In genomic region chr1:40784141-40784770, GRCh38 we compare ENCODE assay signal across 8 cellular contexts. TPM values are rescaled to one million over a fixed set of nuclear protein-coding genes. Genes with fewer than 3 reads are reported as not detected.
DNase-seq lines count a peak whose midpoint lies in the region; ATAC-seq, FAIRE-seq and TF ChIP-seq lines count a peak whose summit lies in the region.

No MANE protein-coding gene starts in this region.

- no peak for DNase-seq in activated T-cell treated with anti-CD3 and anti-CD28 coated beads, Interleukin-2, amount 50 U/mL, for 4 hours
- no peak for DNase-seq in activated T-cell treated with anti-CD3 and anti-CD28 coated beads, Interleukin-2, amount 50 U/mL, for 48 hours
- DNase-seq in ascending aorta (ENCODE audit: low spot score in 2 of 2) (no peak), keratinocyte (ENCODE audit: low read depth, low spot score) (no peak), type B pancreatic cell (ENCODE audit: extremely low spot score, unreplicated experiment) (no peak), anterior cingulate cortex (lab: John Stamatoyannopoulos, UW) (no peak), MM.1S (no peak), HCEC 1CT (no peak)

- H3K9ac ChIP-seq in keratinocyte (ENCODE audit: control insufficient read depth, extremely low read depth, insufficient read depth, low read length) (no peak overlapping the region), MM.1S (ENCODE audit: low read length) (no peak overlapping the region)

- H3K27ac Mint-ChIP-seq in type B pancreatic cell = no peak overlapping the region

- no peaks in the 10 kb centered on the region for H3K9me2 ChIP-seq in MM.1S (replicated peaks; ENCODE audit: insufficient read depth, low read length)

- no peaks in the 10 kb centered on the region for H3K36me3 Mint-ChIP-seq in activated T-cell treated with anti-CD3 and anti-CD28 coated beads, Interleukin-2, amount 50 U/mL, for 4 hours (ENCODE audit: insufficient read depth)
- H3K36me3 Mint-ChIP-seq in type B pancreatic cell = no peaks in the 10 kb centered on the region

- H3K36me3 ChIP-seq in ascending aorta (no peaks in the 10 kb centered on the region), keratinocyte (ENCODE audit: control insufficient read depth in 2 of 2, extremely low read depth in 1 of 2, insufficient read depth in 2 of 2, low read length in 2 of 2) (no peaks in the 10 kb centered on the region), MM.1S (replicated peaks; ENCODE audit: insufficient read depth, low read length) (no peaks in the 10 kb centered on the region)

- H2AFZ ChIP-seq in keratinocyte (ENCODE audit: control insufficient read depth, low read length) (no peak overlapping the region), MM.1S (ENCODE audit: low read length) (no peak overlapping the region)

- H3K4me1 ChIP-seq in ascending aorta = peaks cover 6 to 24% of the 10 kb centered on the region in 2 donors
- H3K4me1 ChIP-seq in keratinocyte (ENCODE audit: control insufficient read depth, extremely low read depth, insufficient read depth, low read length) = peaks cover 3% of the 10 kb centered on the region
- H3K4me1 ChIP-seq in MM.1S (ENCODE audit: low read length) = no peaks in the 10 kb centered on the region

- H3K4me3 ChIP-seq in ascending aorta (peak overlapping the region; percentile 65 to 69), keratinocyte (ENCODE audit: control insufficient read depth in 2 of 3, extremely low read depth in 1 of 3, insufficient read depth in 2 of 3, low read depth in 1 of 3, low read length in 3 of 3) (no peak overlapping the region), MM.1S (ENCODE audit: low read length) (no peak overlapping the region)

- H3K27ac ChIP-seq in ascending aorta = peak overlapping the region; percentile 82 to 91
- no peak overlapping the region for H3K27ac ChIP-seq in keratinocyte (ENCODE audit: control insufficient read depth, insufficient read depth, low read length)
- no peak overlapping the region for H3K27ac ChIP-seq in MM.1S (ENCODE audit: low read length)

- H3K27me3 Mint-ChIP-seq in activated T-cell treated with anti-CD3 and anti-CD28 coated beads, Interleukin-2, amount 50 U/mL, for 4 hours (ENCODE audit: low read depth) = peaks cover 35% of the 10 kb centered on the region
- peaks cover 29% of the 10 kb centered on the region for H3K27me3 Mint-ChIP-seq in type B pancreatic cell

- peak; percentile 29 to 42 for ATAC-seq in activated T-cell treated with anti-CD3 and anti-CD28 coated beads, Interleukin-2, amount 50 U/mL, for 4 hours

- dilution Hi-C loops in keratinocyte (cut with MboI; ENCODE audit: extremely low pct_ligation_motif_present, low sequenced_read_pairs) = no loop called here

- no peaks in the 10 kb centered on the region for H3K27me3 ChIP-seq in ascending aorta
- H3K27me3 ChIP-seq in keratinocyte (ENCODE audit: control insufficient read depth, extremely low read depth, insufficient read depth, low read length) = peaks cover 46% of the 10 kb centered on the region
- H3K27me3 ChIP-seq in MM.1S (replicated peaks; ENCODE audit: insufficient read depth, low read length) = peaks cover 6% of the 10 kb centered on the region

- peaks cover 8% of the 10 kb centered on the region for H3K4me1 Mint-ChIP-seq in activated T-cell treated with anti-CD3 and anti-CD28 coated beads, Interleukin-2, amount 50 U/mL, for 4 hours (ENCODE audit: low read depth)
- H3K4me1 Mint-ChIP-seq in type B pancreatic cell (ENCODE audit: unreplicated experiment) = peaks cover 16% of the 10 kb centered on the region

- H4K20me1 ChIP-seq in keratinocyte (ENCODE audit: control insufficient read depth, extremely low read depth, insufficient read depth, low read length) (no peaks in the 10 kb centered on the region), MM.1S (ENCODE audit: insufficient read depth, low read length) (no peaks in the 10 kb centered on the region)

- H3K79me2 ChIP-seq in keratinocyte (ENCODE audit: control insufficient read depth, insufficient read depth, low read length) = no peaks in the 10 kb centered on the region
- no peaks in the 10 kb centered on the region for H3K79me2 ChIP-seq in MM.1S (ENCODE audit: low read length)

- FAIRE-seq in keratinocyte (lab: Jason Lieb, UNC) = no peak

- intact Hi-C loops in ascending aorta (cut with DNase I) = loop anchor here (5.0 kb wide), 1 partner anchor 72 kb away; no protein-coding TSS in a partner anchor

- H3K9me3 ChIP-seq in ascending aorta = no peaks in the 10 kb centered on the region
- H3K9me3 ChIP-seq in keratinocyte (ENCODE audit: control insufficient read depth, low read depth, low read length) = no peaks in the 10 kb centered on the region
- no peaks in the 10 kb centered on the region for H3K9me3 ChIP-seq in MM.1S (replicated peaks; ENCODE audit: insufficient read depth, low read length)

- H3F3A ChIP-seq in MM.1S (ENCODE audit: insufficient read depth, low read length) = no peaks in the 10 kb centered on the region

- H3K4me2 ChIP-seq in keratinocyte (ENCODE audit: control insufficient read depth, extremely low read depth, insufficient read depth, low read depth, low read length) = peak overlapping the region; percentile 50
- H3K4me2 ChIP-seq in MM.1S (ENCODE audit: low read depth, low read length) = no peak overlapping the region

- H3K9me3 Mint-ChIP-seq in activated T-cell treated with anti-CD3 and anti-CD28 coated beads, Interleukin-2, amount 50 U/mL, for 4 hours = no peaks in the 10 kb centered on the region
- H3K9me3 Mint-ChIP-seq in type B pancreatic cell = no peaks in the 10 kb centered on the region

- no peaks in the 10 kb centered on the region for H3K9me1 ChIP-seq in keratinocyte (ENCODE audit: control insufficient read depth, extremely low read depth, insufficient read depth, low read length)

- no peak for TF ChIP-seq CTCF in ascending aorta (IDR thresholded peaks at IDR 0.05)
- no peak for TF ChIP-seq CTCF in keratinocyte (optimal IDR thresholded peaks at IDR 0.05 in 1 of 3, IDR thresholded peaks at IDR 0.05 in 1 of 3, conservative IDR thresholded peaks at IDR 0.05 in 1 of 3; ENCODE audit: extremely low read depth in 1 of 3, insufficient read depth in 2 of 3, low read length in 3 of 3)
- TF ChIP-seq CTCF in type B pancreatic cell (conservative IDR thresholded peaks at IDR 0.05) = no peak
- TF ChIP-seq CTCF in MM.1S (IDR thresholded peaks at IDR 0.05; ENCODE audit: low read length) = no peak

- peak overlapping the region; percentile 58 for H3K4me3 Mint-ChIP-seq in activated T-cell treated with anti-CD3 and anti-CD28 coated beads, Interleukin-2, amount 50 U/mL, for 4 hours
- peak overlapping the region; percentile 82 for H3K4me3 Mint-ChIP-seq in type B pancreatic cell

RNA-seq across cellular contexts. Expression of gene KCNQ4, which starts 0.7 kb away (rescaled TPM):
- total RNA-seq in activated T-cell treated with anti-CD3 and anti-CD28 coated beads, Interleukin-2, amount 50 U/mL, for 4 hours = under 1 TPM; 0.24 to 0.56 (median 0.24) TPM
- total RNA-seq in ascending aorta (14.5 TPM), type B pancreatic cell (ENCODE audit: low replicate concordance) (0.85 and 1.1 TPM in 2 replicates)
- 0.02 to 0.03 TPM in 2 of 3 replicates, not detected in the other for polyA plus RNA-seq in keratinocyte
- polyA plus RNA-seq in keratinocyte (2011; ENCODE audit: low read depth) = not detected
- 0.08 TPM in 1 of 2 replicates, not detected in the other for polyA plus RNA-seq in keratinocyte (2011; cell fraction: cytosol; rRNA removed)
- 0.13 and 0.15 TPM in 2 replicates for polyA plus RNA-seq in keratinocyte (2011; cell fraction: nucleus; rRNA removed)
- polyA plus RNA-seq in keratinocyte (2012; ENCODE audit: low replicate concordance) = 0.03 and 0.16 TPM in 2 replicates
- 0.10 to 0.30 TPM in 2 of 3 replicates, not detected in the other for polyA minus RNA-seq in keratinocyte
- not detected for polyA minus RNA-seq in keratinocyte (2011; cell fraction: cytosol; rRNA and poly(A)+ RNA removed)
- polyA minus RNA-seq in keratinocyte (2011; cell fraction: nucleus; rRNA and poly(A)+ RNA removed) = not detected in 2 replicates

Comparison
In these comparisons a context has a peak if more than half of its experiments do, and no peak if none do; other contexts are left out.
1. H3K27ac ChIP-seq: peak in ascending aorta (2 of 2); none in keratinocyte (single experiment) and MM.1S (single experiment).
2. H3K4me3 ChIP-seq: peak in ascending aorta (2 of 2); none in keratinocyte (0 of 3) and MM.1S (single experiment).